Comparison of ENCODE assay signal across 12 cellular contexts in the genomic region with DNA sequence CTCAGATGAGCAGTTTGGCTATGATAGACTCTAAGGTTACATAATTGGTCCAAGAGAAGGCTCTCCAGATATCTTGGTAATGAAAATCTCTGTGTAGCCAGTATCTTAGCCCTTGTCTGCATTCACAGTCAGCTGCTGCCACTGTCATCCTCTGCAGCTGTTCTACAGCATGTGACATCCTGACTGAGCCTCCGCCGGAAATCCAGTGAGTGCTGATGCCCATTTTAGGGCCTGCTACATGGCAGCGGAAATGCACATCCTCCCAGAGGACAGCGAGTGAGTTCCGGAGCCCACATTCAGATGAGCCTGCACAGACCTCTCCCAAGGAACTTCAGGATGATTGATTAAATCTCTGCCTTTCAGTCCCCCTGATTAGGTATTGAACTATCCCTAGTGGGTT.
DNase-seq lines count a peak whose midpoint lies in the region; ATAC-seq, FAIRE-seq and TF ChIP-seq lines count a peak whose summit lies in the region.
"Had no signal": no experiment of that assay in that cellular context is flagged by ENCODE, and none has a peak within 500 bp of the region (broad histone marks: within the 10 kb centered on the region; RNA-seq: fewer than 3 reads in every experiment).

No MANE protein-coding gene starts in this region.

- H3K36me3 ChIP-seq in small intestine (ENCODE audit: control insufficient read depth in 2 of 2, insufficient read depth in 2 of 2, low read length in 2 of 2): no peaks in the 10 kb centered on the region

- FAIRE-seq in GM19239 (lab: Jason Lieb, UNC) (no peak), small intestine (lab: Jason Lieb, UNC) (no peak)
- FAIRE-seq: G401.6 had no signal

- H3K4me3 ChIP-seq in fibroblast of villous mesenchyme (ENCODE audit: low read depth, low read length) (no peak overlapping the region), small intestine (ENCODE audit: low read depth in 1 of 2, low read length in 2 of 2) (no peak overlapping the region)

- no peak overlapping the region for H3K27ac ChIP-seq in small intestine (ENCODE audit: low read depth in 1 of 2, low read length in 1 of 2)

- no peaks in the 10 kb centered on the region for H3K4me1 ChIP-seq in small intestine (ENCODE audit: control insufficient read depth in 2 of 2, insufficient read depth in 1 of 2, low read depth in 1 of 2, low read length in 1 of 2)

- peak; percentile 4 for DNase-seq in activated CD4-positive, alpha-beta T cell treated with anti-CD3 and anti-CD28 coated beads, Interleukin-2, amount 50 U/mL, for 1 hour
- DNase-seq in activated CD4-positive, alpha-beta T cell treated with anti-CD3 and anti-CD28 coated beads for 4 hours: no peak
- DNase-seq in NCI-H510A (lab: John Stamatoyannopoulos, UW): peak; percentile 18
- peak; percentile 7 for DNase-seq in fibroblast of villous mesenchyme (ENCODE audit: low read depth)
- DNase-seq in sciatic nerve (ENCODE audit: low spot score): no peak
- DNase-seq in GM19239 (ENCODE audit: insufficient read length, low spot score): no peak
- no peak for DNase-seq in small intestine
- DNase-seq: ACHN; naive B cell; NK-92 treated with Interleukin-12 subunit alpha and Interleukin-12 subunit beta, amount 100 ng/mL, for 24 hours had no signal

- 76 to 90% (median 85%) methylated on average over 5 of the region's 5 CpGs for WGBS in small intestine, 3 donors

- no peaks in the 10 kb centered on the region for H3K9me3 ChIP-seq in small intestine (ENCODE audit: control insufficient read depth, low read depth)

- ATAC-seq in sciatic nerve (peak; percentile 45), GM21528 (IDR thresholded peaks at IDR 0.05; ENCODE audit: low FRiP score, unreplicated experiment) (no peak)

- no peak for TF ChIP-seq CTCF in fibroblast of villous mesenchyme (IDR thresholded peaks at IDR 0.05; ENCODE audit: insufficient read depth, low read depth, low read length)

- intact Hi-C loops in sciatic nerve (cut with DNase I): no loop called here

- no peaks in the 10 kb centered on the region for H3K27me3 ChIP-seq in small intestine (ENCODE audit: control insufficient read depth in 2 of 2, insufficient read depth in 2 of 2, low read length in 2 of 2)

Comparison
In these comparisons a context has a peak if more than half of its experiments do, and no peak if none do; other contexts are left out.
1. DNase-seq: peak in activated CD4-positive, alpha-beta T cell treated with anti-CD3 and anti-CD28 coated beads, Interleukin-2, amount 50 U/mL, for 1 hour (single experiment), NCI-H510A (single experiment) and fibroblast of villous mesenchyme (single experiment); none in activated CD4-positive, alpha-beta T cell treated with anti-CD3 and anti-CD28 coated beads for 4 hours (0 of 2), sciatic nerve (single experiment), GM19239 (single experiment) and small intestine (single experiment).